ENCODE assay signal across 14 cellular contexts in genomic region chrX:117038918-117039440, GRCh38.
DNase-seq lines count a peak whose midpoint lies in the region; ATAC-seq and TF ChIP-seq lines count a peak whose summit lies in the region.
"Had no signal": no experiment of that assay in that cellular context is flagged by ENCODE, and none has a peak within 500 bp of the region (broad histone marks: within the 10 kb centered on the region; RNA-seq: fewer than 3 reads in every experiment).

No MANE protein-coding gene starts in this region.

- H3K4me1 ChIP-seq in KMS-11 (ENCODE audit: low read depth, poor library complexity, severe bottlenecking) (peaks cover 17% of the 10 kb centered on the region), foreskin keratinocyte (no peaks in the 10 kb centered on the region)
- H3K4me1 ChIP-seq: BE2C had no signal

- no peaks in the 10 kb centered on the region for H3K79me2 ChIP-seq in KMS-11 (ENCODE audit: insufficient read depth, low read depth)

- no peaks in the 10 kb centered on the region for H3K36me3 ChIP-seq in KMS-11 (ENCODE audit: insufficient read depth)
- H3K36me3 ChIP-seq: BE2C had no signal

- intact Hi-C loops in posterior cingulate gyrus (cut with DNase I) = no loop called here

- H2AFZ ChIP-seq in KMS-11 (ENCODE audit: low read depth) = no peak overlapping the region; the same call in 1 of the 2 replicates
- H2AFZ ChIP-seq: GM23338 had no signal

- ATAC-seq in foreskin keratinocyte = no peak
- no peak for ATAC-seq in HG02642 (IDR thresholded peaks at IDR 0.05; ENCODE audit: poor library complexity, unreplicated experiment)
- ATAC-seq: GM23338 had no signal

- TF ChIP-seq CTCF in KMS-11 (conservative IDR thresholded peaks at IDR 0.05; ENCODE audit: low read depth, low read length) = no peak
- no peak for TF ChIP-seq CTCF in foreskin keratinocyte (conservative IDR thresholded peaks at IDR 0.05)

- H3K4me3 ChIP-seq in KMS-11 (IDR thresholded peaks at IDR 0.05; ENCODE audit: insufficient read depth, low read depth, low read length) = no peak overlapping the region
- H3K4me3 ChIP-seq: GM23338 had no signal

- H3K27me3 ChIP-seq in KMS-11 (ENCODE audit: insufficient read depth, low read depth) (no peaks in the 10 kb centered on the region), foreskin keratinocyte (no peaks in the 10 kb centered on the region)
- H3K27me3 ChIP-seq: BE2C had no signal

- no peak overlapping the region for H3K9ac ChIP-seq in KMS-11

- no peaks in the 10 kb centered on the region for H4K20me1 ChIP-seq in KMS-11 (ENCODE audit: insufficient read depth)

- no peak overlapping the region for H3K4me2 ChIP-seq in KMS-11
- H3K4me2 ChIP-seq: GM23338 had no signal

- H3K27ac ChIP-seq in KMS-11 (peak overlapping the region; percentile 28; the same call in 1 of the 2 replicates), foreskin keratinocyte (no peak overlapping the region)
- H3K27ac ChIP-seq: C4-2B had no signal

- DNase-seq in DMS53 treated with DMSO at 0.1 percent for 48 hours (lab: John Stamatoyannopoulos, UW; ENCODE audit: unreplicated experiment) (peak; percentile 16), OCI-M1 (lab: John Stamatoyannopoulos, UW) (peak; percentile 35), retina (peak; percentile 0), foreskin keratinocyte (no peak), posterior cingulate gyrus (no peak)
- DNase-seq: BE2C; CD4-positive, alpha-beta memory T cell; DND-41; GDM1; H7 had no signal

Comparison
In these comparisons a context has a peak if more than half of its experiments do, and no peak if none do; other contexts are left out.
1. DNase-seq: peak in DMS53 treated with DMSO at 0.1 percent for 48 hours (single experiment), OCI-M1 (single experiment) and retina (single experiment); none in foreskin keratinocyte (0 of 2) and posterior cingulate gyrus (0 of 10).